ENCODE assay signal across 8 cellular contexts in the genomic region with DNA sequence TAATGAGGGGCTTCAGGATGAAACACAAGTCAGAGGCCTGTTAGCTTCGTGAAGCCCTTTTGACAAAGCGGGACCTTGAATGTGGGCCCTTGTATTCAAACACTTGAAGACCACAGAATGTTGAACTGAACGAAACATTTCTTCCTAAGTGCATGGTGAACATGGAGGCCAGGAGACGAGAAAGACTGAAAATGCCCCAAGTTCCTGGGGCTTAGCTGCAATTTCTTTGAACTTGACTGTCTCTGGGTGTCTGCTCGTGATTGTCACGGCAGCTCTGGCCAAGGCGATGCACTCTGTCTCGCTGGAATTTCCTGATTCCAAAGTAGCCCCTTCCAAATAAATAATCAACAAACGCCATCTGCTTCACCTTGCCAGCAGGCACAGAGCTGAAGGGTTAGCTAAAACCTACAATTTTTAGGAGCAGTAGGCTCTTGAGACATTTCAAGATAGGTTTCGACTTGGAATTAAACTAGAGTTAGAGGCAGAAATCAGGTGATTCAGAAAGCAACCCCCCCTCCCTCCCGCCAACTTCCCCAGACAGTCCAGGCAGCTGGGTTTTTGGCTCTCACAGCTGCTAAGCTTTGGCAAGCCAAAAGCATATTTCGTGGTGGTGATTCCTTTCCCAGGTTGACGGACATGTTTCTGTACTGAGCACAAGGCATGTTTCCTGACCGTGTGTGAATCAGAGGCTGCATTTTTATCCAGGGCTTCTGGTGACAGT. TPM values are rescaled to one million over a fixed set of nuclear protein-coding genes. Genes with fewer than 3 reads are reported as not detected.
DNase-seq lines count a peak whose midpoint lies in the region; ATAC-seq and TF ChIP-seq lines count a peak whose summit lies in the region.

No MANE protein-coding gene starts in this region.

- TF ChIP-seq CTCF in GM12865 (IDR thresholded peaks at IDR 0.05; ENCODE audit: insufficient read depth, low read depth, low read length, missing control alignments) (no peak), lung (IDR thresholded peaks at IDR 0.05; ENCODE audit: control extremely low read depth, extremely low read depth) (no peak), tibial artery (IDR thresholded peaks at IDR 0.05) (no peak)

- H3K36me3 Mint-ChIP-seq in stimulated activated memory B cell treated with anti-CD40 and anti-IgM and Interleukin-4, amounts not matched to agents 10 μg/mL and 1 μg/mL and 100 μg/mL, for 72 hours: no peaks in the 10 kb centered on the region

- no peak overlapping the region for H3K27ac Mint-ChIP-seq in stimulated activated memory B cell treated with anti-CD40 and anti-IgM and Interleukin-4, amounts not matched to agents 10 μg/mL and 1 μg/mL and 100 μg/mL, for 72 hours

- no peaks in the 10 kb centered on the region for H3K27me3 Mint-ChIP-seq in stimulated activated memory B cell treated with anti-CD40 and anti-IgM and Interleukin-4, amounts not matched to agents 10 μg/mL and 1 μg/mL and 100 μg/mL, for 72 hours

- WGBS in lung, 2 donors: 21 to 28% methylated on average over 14 of the region's 14 CpGs

- H3K4me1 Mint-ChIP-seq in stimulated activated memory B cell treated with anti-CD40 and anti-IgM and Interleukin-4, amounts not matched to agents 10 μg/mL and 1 μg/mL and 100 μg/mL, for 72 hours: peaks cover 59% of the 10 kb centered on the region

- H3K36me3 ChIP-seq in lung (ENCODE audit: control insufficient read depth in 2 of 2, insufficient read depth in 2 of 2, low read length in 2 of 2) (no peaks in the 10 kb centered on the region), tibial artery (no peaks in the 10 kb centered on the region)

- no peak overlapping the region for H3K4me3 ChIP-seq in GM12865 (ENCODE audit: low read depth, low read length)
- no peak overlapping the region for H3K4me3 ChIP-seq in lung
- H3K4me3 ChIP-seq in tibial artery: no peak overlapping the region

- ATAC-seq in lung (ENCODE audit: insufficient read depth, low FRiP score) (no peak), HG03354 (IDR thresholded peaks at IDR 0.05; ENCODE audit: poor library complexity, severe bottlenecking, unreplicated experiment) (no peak)
- ATAC-seq in stimulated activated memory B cell treated with anti-CD40 and anti-IgM and Interleukin-4, amounts not matched to agents 10 μg/mL and 1 μg/mL and 100 μg/mL, for 72 hours: no peak

- no peaks in the 10 kb centered on the region for H3K9me3 ChIP-seq in lung (ENCODE audit: control insufficient read depth in 2 of 2, insufficient read depth in 1 of 2, low read length in 1 of 2)
- no peaks in the 10 kb centered on the region for H3K9me3 ChIP-seq in tibial artery

- DNase-seq in GM12865 (ENCODE audit: low read depth): peak; percentile 30
- DNase-seq in NCI-H510A treated with DMSO at 0.1 percent for 48 hours (lab: John Stamatoyannopoulos, UW): peak; percentile 43
- DNase-seq in caudate nucleus (lab: John Stamatoyannopoulos, UW): peak in 12 of 61 donors; percentile 18 to 41 (median 28)
- DNase-seq in lung (ENCODE audit: low spot score): peak; percentile 53
- peak; percentile 71 to 87 for DNase-seq in tibial artery
- no peak for DNase-seq in HK-2 (ENCODE audit: unreplicated experiment)

- no peaks in the 10 kb centered on the region for H3K9me3 Mint-ChIP-seq in stimulated activated memory B cell treated with anti-CD40 and anti-IgM and Interleukin-4, amounts not matched to agents 10 μg/mL and 1 μg/mL and 100 μg/mL, for 72 hours

- H3K4me3 Mint-ChIP-seq in stimulated activated memory B cell treated with anti-CD40 and anti-IgM and Interleukin-4, amounts not matched to agents 10 μg/mL and 1 μg/mL and 100 μg/mL, for 72 hours: no peak overlapping the region

- H3K27ac ChIP-seq in caudate nucleus (ENCODE audit: low read depth, low read length): peak overlapping the region; percentile 98
- H3K27ac ChIP-seq in lung (ENCODE audit: low read depth in 1 of 2, low read length in 1 of 2): peak overlapping the region; percentile 89 to 98
- peak overlapping the region; percentile 78 to 88 for H3K27ac ChIP-seq in tibial artery

- H3K4me1 ChIP-seq in lung (ENCODE audit: control insufficient read depth in 2 of 2, insufficient read depth in 2 of 2, low read length in 2 of 2): peaks cover 39 to 55% of the 10 kb centered on the region in 2 donors
- peaks cover 10 to 98% (median 86%) of the 10 kb centered on the region in 4 donors for H3K4me1 ChIP-seq in tibial artery

- H3K27me3 ChIP-seq in lung (ENCODE audit: control insufficient read depth, insufficient read depth): no peaks in the 10 kb centered on the region
- no peaks in the 10 kb centered on the region for H3K27me3 ChIP-seq in tibial artery

- intact Hi-C loops in tibial artery (cut with DNase I; ENCODE audit: low total_unique reads): loop anchor here (5.0 kb wide), 1 partner anchor 85 kb away; no protein-coding TSS in a partner anchor

RNA-seq across cellular contexts. Expression of a gene that starts 13.5 kb away (rescaled TPM):
- 10 to 100 TPM; 42.4 to 52.4 TPM for total RNA-seq in lung
- 10 to 100 TPM in 1 of 2 donors, 1 to 10 TPM in 1; 9.3 to 34.8 TPM for polyA plus RNA-seq in lung

RNA-seq across cellular contexts. Expression of a gene that starts 56.1 kb away (rescaled TPM):
- 10 to 100 TPM; 26.6 to 32.0 TPM for total RNA-seq in lung
- 10 to 100 TPM in 1 of 2 donors, 1 to 10 TPM in 1; 6.4 to 10.6 TPM for polyA plus RNA-seq in lung
